ENCODE assay signal across 8 cellular contexts in genomic region chr9:27572566-27572917, GRCh38. TPM values are rescaled to one million over a fixed set of nuclear protein-coding genes. Genes with fewer than 3 reads are reported as not detected.
DNase-seq lines count a peak whose midpoint lies in the region; ATAC-seq, FAIRE-seq and TF ChIP-seq lines count a peak whose summit lies in the region.

No MANE protein-coding gene starts in this region.

- TF ChIP-seq CTCF in IMR-90 (conservative IDR thresholded peaks at IDR 0.05; ENCODE audit: low read depth, low read length), result no peak
- no peak for TF ChIP-seq CTCF in endothelial cell of umbilical vein (IDR thresholded peaks at IDR 0.05; ENCODE audit: extremely low read depth in 1 of 2, insufficient read depth in 1 of 2, low read depth in 1 of 2, low read length in 2 of 2)
- TF ChIP-seq CTCF in type B pancreatic cell (conservative IDR thresholded peaks at IDR 0.05), result no peak

- peak overlapping the region; percentile 96 to 99 for H3K27ac Mint-ChIP-seq in T-cell
- H3K27ac Mint-ChIP-seq in type B pancreatic cell, result peak overlapping the region; percentile 100

- no peaks in the 10 kb centered on the region; the same call in 1 of the 2 replicates for H3K4me1 ChIP-seq in IMR-90 (ENCODE audit: control insufficient read depth, insufficient read depth, low read length)
- H3K4me1 ChIP-seq in endothelial cell of umbilical vein (ENCODE audit: control insufficient read depth, extremely low read depth, insufficient read depth, low read length), result peaks cover 12% of the 10 kb centered on the region
- peaks cover 4% of the 10 kb centered on the region for H3K4me1 ChIP-seq in mesodermal cell (ENCODE audit: control insufficient read depth, insufficient read depth, low read length, poor library complexity, severe bottlenecking)

- H3K27me3 Mint-ChIP-seq in T-cell (no peaks in the 10 kb centered on the region), type B pancreatic cell (peaks cover 8% of the 10 kb centered on the region)

- H3K27me3 ChIP-seq in IMR-90 (ENCODE audit: control insufficient read depth, insufficient read depth, low read length) (no peaks in the 10 kb centered on the region), endothelial cell of umbilical vein (ENCODE audit: control insufficient read depth in 2 of 2, insufficient read depth in 2 of 2, low read length in 2 of 2) (no peaks in the 10 kb centered on the region)

- H2AK5ac ChIP-seq in IMR-90 (ENCODE audit: low read depth, low read length), result no peak overlapping the region

- H3K4ac ChIP-seq in IMR-90 (ENCODE audit: low read depth, low read length), result no peak overlapping the region

- peak; percentile 55 for FAIRE-seq in endothelial cell of umbilical vein (lab: Jason Lieb, UNC)

- dilution Hi-C loops in IMR-90 (cut with HindIII; ENCODE audit: low sequenced_read_pairs, unreplicated experiment) (no loop called here), endothelial cell of umbilical vein (cut with MboI; ENCODE audit: extremely low pct_ligation_motif_present, low sequenced_read_pairs) (no loop called here)

- ATAC-seq in GM21737 (IDR thresholded peaks at IDR 0.05; ENCODE audit: unreplicated experiment) (peak; percentile 32), IMR-90 (ENCODE audit: low read depth) (no peak), T-cell (replicated peaks in 1 of 4) (peak; percentile 17 to 50 (median 40))

- intact Hi-C loops in IMR-90 (cut with micrococcal nuclease) (no loop called here), endothelial cell of umbilical vein (cut with micrococcal nuclease) (loop anchor here (2.0 kb wide), 1 partner anchor 680 kb away; the partner anchor contains the start of gene CAAP1)

- H3K56ac ChIP-seq in IMR-90 (ENCODE audit: extremely low read depth, insufficient read depth, low read length), result no peak overlapping the region

- peaks cover 2% of the 10 kb centered on the region for H3K36me3 Mint-ChIP-seq in T-cell
- no peaks in the 10 kb centered on the region for H3K36me3 Mint-ChIP-seq in type B pancreatic cell

- peak overlapping the region; percentile 58 for H3K27ac ChIP-seq in IMR-90 (ENCODE audit: insufficient read depth, low read length)
- H3K27ac ChIP-seq in endothelial cell of umbilical vein (ENCODE audit: insufficient read depth, low read depth, low read length), result peak overlapping the region; percentile 58
- H3K27ac ChIP-seq in mesodermal cell (ENCODE audit: low read depth, low read length, severe bottlenecking), result peak overlapping the region; percentile 97

- H3K9me1 ChIP-seq in IMR-90 (ENCODE audit: insufficient read depth, low read length), result no peaks in the 10 kb centered on the region
- no peaks in the 10 kb centered on the region for H3K9me1 ChIP-seq in endothelial cell of umbilical vein (replicated peaks; ENCODE audit: control insufficient read depth, extremely low read depth, insufficient read depth, low read length)

- H4K20me1 ChIP-seq in IMR-90 (ENCODE audit: insufficient read depth, low read length), result peaks cover 3% of the 10 kb centered on the region; the same call in 1 of the 2 replicates
- H4K20me1 ChIP-seq in endothelial cell of umbilical vein (replicated peaks; ENCODE audit: control insufficient read depth, extremely low read depth, insufficient read depth, low read length), result no peaks in the 10 kb centered on the region

- H2BK15ac ChIP-seq in IMR-90 (ENCODE audit: low read depth, low read length), result no peak overlapping the region

- H2AK9ac ChIP-seq in IMR-90 (replicated peaks; ENCODE audit: low read depth, low read length, poor library complexity), result peak overlapping the region; percentile 77

- no peaks in the 10 kb centered on the region for H3K79me2 ChIP-seq in endothelial cell of umbilical vein (ENCODE audit: control insufficient read depth, insufficient read depth, low read length)

- peak overlapping the region; percentile 76 for H3K9ac ChIP-seq in IMR-90 (ENCODE audit: low read depth, low read length)
- H3K9ac ChIP-seq in endothelial cell of umbilical vein (replicated peaks; ENCODE audit: extremely low read depth, insufficient read depth, low read length), result peak overlapping the region; percentile 83

- H3K23ac ChIP-seq in IMR-90 (ENCODE audit: low read depth, low read length), result peak overlapping the region; percentile 61

- POLR2A ChIA-PET in IMR-90 (lab: Charles Lee; ENCODE audit: unreplicated experiment), result no interaction called here
- POLR2A ChIA-PET in T-cell (lab: Charles Lee), result interaction anchor here in 1 of 2 donors (0.5 kb wide), 1 partner anchor 55 kb away, joined by 3 read pairs; no protein-coding TSS in a partner anchor
- POLR2A ChIA-PET in endothelial cell of umbilical vein (lab: Charles Lee), result no interaction called here

- CTCF ChIA-PET in IMR-90 (lab: Yijun Ruan, JAX) (interaction anchor here (0.6 kb wide), 1 partner anchor 226 kb away, joined by 3 read pairs; no protein-coding TSS in a partner anchor), T-cell (lab: Charles Lee) (interaction anchor here in 1 of 2 donors (0.6 to 0.8 kb wide), 2 partner anchors 13 to 18 kb away, joined by 3 read pairs; no protein-coding TSS in a partner anchor), endothelial cell of umbilical vein (lab: Charles Lee) (interaction anchor here (0.8 to 1.0 kb wide), 2 partner anchors 12 to 25 kb away, joined by 3 read pairs; no protein-coding TSS in a partner anchor)

- 0 out of 2 replicates have a peak overlapping the region, but pooled peaks have one; percentile 4 for H3K14ac ChIP-seq in IMR-90 (replicated peaks; ENCODE audit: low read depth, low read length)

- H2AFZ ChIP-seq in IMR-90 (replicated peaks; ENCODE audit: low read length, poor library complexity), result peak overlapping the region; percentile 95
- H2AFZ ChIP-seq in endothelial cell of umbilical vein (ENCODE audit: low read depth, low read length), result peak overlapping the region; percentile 56

- peak overlapping the region; percentile 26; the same call in 1 of the 2 replicates for H4K5ac ChIP-seq in IMR-90 (ENCODE audit: low read depth, low read length)

- H3K36me3 ChIP-seq in IMR-90 (ENCODE audit: control insufficient read depth, insufficient read depth, low read length) (no peaks in the 10 kb centered on the region), endothelial cell of umbilical vein (ENCODE audit: control insufficient read depth in 2 of 2, extremely low read depth in 1 of 2, insufficient read depth in 2 of 2, low read length in 2 of 2) (no peaks in the 10 kb centered on the region), mesodermal cell (ENCODE audit: control insufficient read depth, insufficient read depth, low read length) (no peaks in the 10 kb centered on the region)

- H2BK20ac ChIP-seq in IMR-90 (ENCODE audit: low read depth, low read length), result no peak overlapping the region

- in situ Hi-C loops in IMR-90 (cut with MboI; ENCODE audit: low sequenced_read_pairs), result no loop called here

- H3K79me1 ChIP-seq in IMR-90 (ENCODE audit: low read depth in 1 of 2, low read length in 2 of 2), result peaks cover 3 to 8% of the 10 kb centered on the region in 2 experiments; a peak in 2 of 4 replicates

- DNase-seq in activated T-cell treated with anti-CD3 and anti-CD28 coated beads for 24 hours (ENCODE audit: low read depth) (peak; percentile 39), IMR-90 (no peak), T-cell (peak in 26 of 34 experiments; percentile 39 to 69 (median 54)), endothelial cell of umbilical vein (ENCODE audit: low read depth, low spot score) (no peak), type B pancreatic cell (ENCODE audit: extremely low spot score, unreplicated experiment) (no peak)
- DNase-seq in activated T-cell treated with anti-CD3 and anti-CD28 coated beads, Interleukin-2, amount 50 U/mL, for 48 hours, result no peak

- H2BK120ac ChIP-seq in IMR-90 (ENCODE audit: low read depth, low read length), result no peak overlapping the region

- H3K4me3 Mint-ChIP-seq in T-cell (peak overlapping the region; percentile 90 to 96 (median 95)), type B pancreatic cell (peak overlapping the region; percentile 99)

- H4K91ac ChIP-seq in IMR-90 (ENCODE audit: insufficient read depth, low read depth, low read length), result no peak overlapping the region

- H3K9me3 Mint-ChIP-seq in T-cell (no peaks in the 10 kb centered on the region), type B pancreatic cell (no peaks in the 10 kb centered on the region)

- TF ChIP-seq RAD21 in IMR-90 (IDR thresholded peaks at IDR 0.05; ENCODE audit: low read length), result no peak

- H3K4me1 Mint-ChIP-seq in T-cell (peaks cover 34 to 49% (median 42%) of the 10 kb centered on the region in 3 donors), type B pancreatic cell (ENCODE audit: unreplicated experiment) (peaks cover 11% of the 10 kb centered on the region)

- H3K18ac ChIP-seq in IMR-90 (ENCODE audit: low read depth, low read length), result no peak overlapping the region

- 0% methylated on average over 4 of the region's 6 CpGs; no CpG with 5 or more reads in 1 of the 2 experiments for WGBS in IMR-90 (ENCODE audit: extremely low coverage in 2 of 2, insufficient read length in 1 of 2), 2 experiments
- WGBS in mesodermal cell (ENCODE audit: insufficient coverage in 2 of 2), 2 experiments, result 0% methylated on average over 5 to 6 of the region's 6 CpGs

- peak overlapping the region in 1 of 2 experiments; percentile 37; a peak in 2 of 4 replicates for H4K8ac ChIP-seq in IMR-90 (ENCODE audit: low read depth in 2 of 2, low read length in 2 of 2)

- BruUV-seq in IMR-90 (replicated peaks; lab: Mats Ljungman, UMichigan), result no TSS peak
- no TSS peak for BruUV-seq in endothelial cell of umbilical vein (replicated peaks; lab: Mats Ljungman, UMichigan)

- TF ChIP-seq POLR2A in IMR-90 (IDR thresholded peaks at IDR 0.05; ENCODE audit: low read depth, low read length) (no peak), endothelial cell of umbilical vein (IDR thresholded peaks at IDR 0.05; ENCODE audit: low read depth, low read length) (no peak)

- H3K4me3 ChIP-seq in IMR-90 (ENCODE audit: insufficient read depth, low read depth, low read length), result peak overlapping the region; percentile 75
- peak overlapping the region; percentile 23 to 72 (median 68) for H3K4me3 ChIP-seq in endothelial cell of umbilical vein (replicated peaks in 1 of 3; ENCODE audit: insufficient read depth in 1 of 3, low read depth in 1 of 3, low read length in 3 of 3)
- H3K4me3 ChIP-seq in mesodermal cell (ENCODE audit: extremely low read depth, insufficient read depth, low read length, poor library complexity, severe bottlenecking), result peak overlapping the region; percentile 60

- H3K4me2 ChIP-seq in IMR-90 (ENCODE audit: low read depth, low read length) (peak overlapping the region; percentile 91), endothelial cell of umbilical vein (ENCODE audit: insufficient read depth, low read length) (peak overlapping the region; percentile 55)

- peak overlapping the region; percentile 32 for H2BK5ac ChIP-seq in IMR-90 (ENCODE audit: low read depth, low read length, poor library complexity, severe bottlenecking)

- no peaks in the 10 kb centered on the region for H3K9me3 ChIP-seq in IMR-90 (ENCODE audit: control insufficient read depth, insufficient read depth, low read length)
- no peaks in the 10 kb centered on the region for H3K9me3 ChIP-seq in endothelial cell of umbilical vein (replicated peaks; ENCODE audit: control insufficient read depth, insufficient read depth, low read length)
- H3K9me3 ChIP-seq in mesodermal cell (ENCODE audit: control insufficient read depth, low read length), result no peaks in the 10 kb centered on the region

RNA-seq across cellular contexts. Expression of gene C9orf72, which starts 0.7 kb away (rescaled TPM):
- total RNA-seq in IMR-90 (2012; rRNA removed) (3.4 and 5.0 TPM in 2 replicates), T-cell (10 to 100 TPM; 17.8 to 29.3 (median 20.6) TPM), endothelial cell of umbilical vein (7.3 and 8.7 TPM in 2 replicates), type B pancreatic cell (ENCODE audit: low replicate concordance) (15.1 and 18.7 TPM in 2 replicates)
- polyA plus RNA-seq in IMR-90 (2012; rRNA removed) (1.6 and 2.0 TPM in 2 replicates), endothelial cell of umbilical vein (2.1 and 2.7 TPM in 2 replicates)
- 0.20 and 0.23 TPM in 2 replicates for polyA plus RNA-seq in IMR-90 (2012; cell fraction: cytosol; rRNA removed)
- polyA plus RNA-seq in IMR-90 (2012; cell fraction: nucleus; rRNA removed; ENCODE audit: low replicate concordance), result 0.35 and 3.6 TPM in 2 replicates
- 2.2 and 2.8 TPM in 2 replicates for polyA plus RNA-seq in endothelial cell of umbilical vein (2011; cell fraction: cytosol; rRNA removed)
- polyA plus RNA-seq in endothelial cell of umbilical vein (2011; cell fraction: nucleus; rRNA removed), result 9.7 and 14.5 TPM in 2 replicates
- polyA plus RNA-seq in endothelial cell of umbilical vein (2012), result 6.9 and 11.8 TPM in 2 replicates
- polyA minus RNA-seq in endothelial cell of umbilical vein, result 5.6 and 7.7 TPM in 2 replicates
- polyA minus RNA-seq in endothelial cell of umbilical vein (2011; cell fraction: cytosol; rRNA and poly(A)+ RNA removed), result 2.3 TPM
- polyA minus RNA-seq in endothelial cell of umbilical vein (2011; cell fraction: nucleus; rRNA and poly(A)+ RNA removed), result 11.8 and 19.5 TPM in 2 replicates
- 18.1 TPM for polyA plus RNA-seq in mesodermal cell (2013, experiment 1 of 2)
- polyA plus RNA-seq in mesodermal cell (2013, experiment 2 of 2), result 19.5 TPM

RNA-seq across cellular contexts. Expression of gene MOB3B, which starts 42.9 kb away (rescaled TPM):
- total RNA-seq in IMR-90 (2012; rRNA removed) (under 0.01 TPM in 2 replicates), T-cell (under 1 TPM; 0.40 to 0.72 (median 0.56) TPM), endothelial cell of umbilical vein (not detected in 2 replicates), type B pancreatic cell (ENCODE audit: low replicate concordance) (15.4 and 27.5 TPM in 2 replicates)
- polyA plus RNA-seq in IMR-90 (2012; rRNA removed) (0.02 and 0.03 TPM in 2 replicates), endothelial cell of umbilical vein (0.03 TPM in 2 replicates)
- polyA plus RNA-seq in IMR-90 (2012; cell fraction: cytosol; rRNA removed), result 0.01 and 0.02 TPM in 2 replicates
- polyA plus RNA-seq in IMR-90 (2012; cell fraction: nucleus; rRNA removed; ENCODE audit: low replicate concordance), result 0.01 and 0.02 TPM in 2 replicates
- 0.01 TPM in 1 of 2 replicates, not detected in the other for polyA plus RNA-seq in endothelial cell of umbilical vein (2011; cell fraction: cytosol; rRNA removed)
- 0.16 and 0.17 TPM in 2 replicates for polyA plus RNA-seq in endothelial cell of umbilical vein (2011; cell fraction: nucleus; rRNA removed)
- 0.03 TPM in 1 of 2 replicates, not detected in the other for polyA plus RNA-seq in endothelial cell of umbilical vein (2012)
- 0.05 and 0.17 TPM in 2 replicates for polyA minus RNA-seq in endothelial cell of umbilical vein
- polyA minus RNA-seq in endothelial cell of umbilical vein (2011; cell fraction: cytosol; rRNA and poly(A)+ RNA removed), result 8.6 TPM
- 0.10 and 0.14 TPM in 2 replicates for polyA minus RNA-seq in endothelial cell of umbilical vein (2011; cell fraction: nucleus; rRNA and poly(A)+ RNA removed)
- polyA plus RNA-seq in mesodermal cell (2013, experiment 1 of 2), result 3.8 TPM
- polyA plus RNA-seq in mesodermal cell (2013, experiment 2 of 2), result 3.5 TPM

RNA-seq across cellular contexts. Expression of gene IFNK, which starts 48.5 kb away (rescaled TPM):
- total RNA-seq in IMR-90 (2012; rRNA removed) (not detected in 2 replicates), T-cell (not detected), endothelial cell of umbilical vein (not detected in 2 replicates), type B pancreatic cell (ENCODE audit: low replicate concordance) (not detected in 2 replicates)
- polyA plus RNA-seq in IMR-90 (2012; rRNA removed) (not detected in 2 replicates), endothelial cell of umbilical vein (not detected in 2 replicates)
- not detected in 2 replicates for polyA plus RNA-seq in IMR-90 (2012; cell fraction: cytosol; rRNA removed)
- not detected in 2 replicates for polyA plus RNA-seq in IMR-90 (2012; cell fraction: nucleus; rRNA removed; ENCODE audit: low replicate concordance)
- polyA plus RNA-seq in endothelial cell of umbilical vein (2011; cell fraction: cytosol; rRNA removed), result not detected in 2 replicates
- polyA plus RNA-seq in endothelial cell of umbilical vein (2011; cell fraction: nucleus; rRNA removed), result not detected in 2 replicates
- polyA plus RNA-seq in endothelial cell of umbilical vein (2012), result not detected in 2 replicates
- not detected in 2 replicates for polyA minus RNA-seq in endothelial cell of umbilical vein
- not detected for polyA minus RNA-seq in endothelial cell of umbilical vein (2011; cell fraction: cytosol; rRNA and poly(A)+ RNA removed)
- not detected in 2 replicates for polyA minus RNA-seq in endothelial cell of umbilical vein (2011; cell fraction: nucleus; rRNA and poly(A)+ RNA removed)
- polyA plus RNA-seq in mesodermal cell (2013, experiment 1 of 2), result not detected
- polyA plus RNA-seq in mesodermal cell (2013, experiment 2 of 2), result not detected

Comparison
In these comparisons a context has a peak if more than half of its experiments do, and no peak if none do; other contexts are left out.
1. DNase-seq: peak in activated T-cell treated with anti-CD3 and anti-CD28 coated beads for 24 hours (single experiment) and T-cell (26 of 34); none in activated T-cell treated with anti-CD3 and anti-CD28 coated beads, Interleukin-2, amount 50 U/mL, for 48 hours (0 of 2), IMR-90 (single experiment), endothelial cell of umbilical vein (single experiment) and type B pancreatic cell (single experiment).
2. Peak in every context shown above with its lines, with median percentiles within 50 percentile points of each other: H3K27ac ChIP-seq and H3K4me3 ChIP-seq.